ENCODE assay signal across 8 cellular contexts in the genomic region with DNA sequence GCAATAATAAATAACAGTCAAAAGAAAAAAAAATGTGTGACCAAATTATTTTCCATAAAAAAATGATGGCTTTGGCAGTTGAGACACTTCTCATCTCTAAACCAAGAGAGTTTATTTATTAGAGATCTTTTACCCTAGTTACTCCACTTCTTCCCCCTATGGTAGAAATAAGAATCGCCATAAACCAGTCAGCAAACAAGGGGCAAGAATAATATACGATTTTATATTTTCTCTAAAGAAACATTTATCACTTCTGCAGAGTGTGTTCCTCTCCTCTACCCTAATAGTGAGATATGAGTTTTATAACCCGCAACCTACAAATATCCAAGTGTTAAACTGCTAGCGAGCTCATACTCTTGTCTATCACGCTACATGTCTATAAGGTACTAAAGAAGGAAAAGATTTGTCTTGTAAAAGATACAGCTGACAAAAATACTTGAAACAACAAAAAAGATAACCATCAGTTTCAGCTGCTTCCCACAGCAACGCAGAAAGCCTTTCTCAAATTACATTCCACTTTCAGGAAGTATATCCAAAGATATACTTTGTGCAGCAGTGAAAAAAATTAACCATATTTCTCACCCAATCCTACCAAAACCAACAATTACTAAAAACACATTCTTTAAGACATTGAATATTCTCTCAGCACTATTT. TPM values are rescaled to one million over a fixed set of nuclear protein-coding genes. Genes with fewer than 3 reads are reported as not detected.
DNase-seq lines count a peak whose midpoint lies in the region; ATAC-seq and TF ChIP-seq lines count a peak whose summit lies in the region.

No MANE protein-coding gene starts in this region.

- peak overlapping the region; percentile 68 to 92 (median 74) for H3K4me3 ChIP-seq in mammary epithelial cell (replicated peaks in 1 of 3; ENCODE audit: insufficient read depth in 1 of 3, low read depth in 2 of 3, low read length in 3 of 3)

- peak overlapping the region; percentile 96 for H3K4me2 ChIP-seq in mammary epithelial cell (ENCODE audit: insufficient read depth, low read depth, low read length)

- TF ChIP-seq CTCF in CD4-positive, alpha-beta T cell (IDR thresholded peaks at IDR 0.05) = no peak
- no peak for TF ChIP-seq CTCF in mammary epithelial cell (conservative IDR thresholded peaks at IDR 0.05 in 1 of 2, IDR thresholded peaks at IDR 0.05 in 1 of 2; ENCODE audit: extremely low read depth in 1 of 2, insufficient read depth in 1 of 2, low read depth in 1 of 2, low read length in 2 of 2)
- no peak for TF ChIP-seq CTCF in nephron progenitor cell (IDR thresholded peaks at IDR 0.05)

- peak overlapping the region; percentile 40 for H2AFZ ChIP-seq in mammary epithelial cell (ENCODE audit: low read depth, low read length)

- intact Hi-C loops in CD4-positive, alpha-beta T cell (cut with DNase I, micrococcal nuclease) = loop anchor here in 1 of 2 experiments (5.0 to 10.0 kb wide), 3 partner anchors 104 to 517 kb away; a partner anchor contains a TSS
- intact Hi-C loops in mammary epithelial cell (cut with micrococcal nuclease) = loop anchor here (5.0 kb wide), 9 partner anchors 56 to 424 kb away; a partner anchor contains a TSS

- H3K27me3 Mint-ChIP-seq in CD4-positive, alpha-beta T cell = no peaks in the 10 kb centered on the region
- peaks cover 3% of the 10 kb centered on the region for H3K27me3 Mint-ChIP-seq in nephron progenitor cell (ENCODE audit: low read depth, poor library complexity)

- POLR2A ChIA-PET in CD4-positive, alpha-beta T cell (lab: Charles Lee) = interaction anchor here (1.8 to 3.1 kb wide), 5 partner anchors 37 to 153 kb away, joined by 6 to 39 read pairs (median 15); a partner anchor contains a TSS

- peak overlapping the region; percentile 92 for H3K27ac Mint-ChIP-seq in CD4-positive, alpha-beta T cell
- H3K27ac Mint-ChIP-seq in nephron progenitor cell = no peak overlapping the region

- H3K27me3 ChIP-seq in CD4-positive, alpha-beta T cell (ENCODE audit: control insufficient read depth, insufficient read depth, low read length) = no peaks in the 10 kb centered on the region
- H3K27me3 ChIP-seq in mammary epithelial cell (ENCODE audit: insufficient read depth, low read length) = no peaks in the 10 kb centered on the region

- H3K9me3 ChIP-seq in CD4-positive, alpha-beta T cell (ENCODE audit: control insufficient read depth, low read length) = no peaks in the 10 kb centered on the region
- no peaks in the 10 kb centered on the region for H3K9me3 ChIP-seq in mammary epithelial cell (replicated peaks; ENCODE audit: insufficient read depth, low read length)

- no peak for ATAC-seq in CD4-positive, alpha-beta T cell (ENCODE audit: poor library complexity)

- no peak for DNase-seq in CD4-positive, alpha-beta T cell
- DNase-seq in LHCN-M2 (ENCODE audit: low read depth) (peak; percentile 11), mammary epithelial cell (peak; percentile 19), nephron progenitor cell (no peak), activated gamma-delta T cell (lab: John Stamatoyannopoulos, UW) (no peak), NCI-H146 (lab: John Stamatoyannopoulos, UW) (no peak), cerebellum (ENCODE audit: low spot score) (no peak), NCI-H510A (lab: John Stamatoyannopoulos, UW) (no peak)

- peak overlapping the region; percentile 96 for H3K9ac ChIP-seq in mammary epithelial cell (ENCODE audit: insufficient read depth, low read length)

- 4% methylated on average over 6 of the region's 6 CpGs for WGBS in mammary epithelial cell (ENCODE audit: low coverage, missing lambda C conversion rate)

- peak overlapping the region; percentile 94 for H3K4me3 Mint-ChIP-seq in CD4-positive, alpha-beta T cell
- H3K4me3 Mint-ChIP-seq in nephron progenitor cell = peak overlapping the region; percentile 98

- no peaks in the 10 kb centered on the region for H3K9me3 Mint-ChIP-seq in CD4-positive, alpha-beta T cell
- no peaks in the 10 kb centered on the region for H3K9me3 Mint-ChIP-seq in nephron progenitor cell

- H3K36me3 ChIP-seq in mammary epithelial cell (ENCODE audit: insufficient read depth, low read length) = peaks cover 16% of the 10 kb centered on the region

- H3K36me3 Mint-ChIP-seq in CD4-positive, alpha-beta T cell (ENCODE audit: low read depth) = peaks cover 54% of the 10 kb centered on the region
- peaks cover 28% of the 10 kb centered on the region for H3K36me3 Mint-ChIP-seq in nephron progenitor cell (ENCODE audit: low read depth)

- H3K4me1 Mint-ChIP-seq in CD4-positive, alpha-beta T cell (ENCODE audit: low read depth) = peaks cover 63% of the 10 kb centered on the region
- peaks cover 43% of the 10 kb centered on the region for H3K4me1 Mint-ChIP-seq in nephron progenitor cell

- CTCF ChIA-PET in CD4-positive, alpha-beta T cell (lab: Charles Lee) = interaction anchor here (0.8 kb wide), 1 partner anchor 10 kb away, joined by 3 read pairs; no protein-coding TSS in a partner anchor
- CTCF ChIA-PET in mammary epithelial cell (lab: Charles Lee; ENCODE audit: low non-redundant PET) = interaction anchor here (0.6 kb wide), 1 partner anchor 103 kb away, joined by 10 read pairs; no protein-coding TSS in a partner anchor

- peaks cover 38% of the 10 kb centered on the region for H3K79me2 ChIP-seq in mammary epithelial cell (ENCODE audit: insufficient read depth, low read length)

- BruUV-seq in mammary epithelial cell (replicated peaks; lab: Mats Ljungman, UMichigan) = TSS peak; percentile 11

- dilution Hi-C loops in mammary epithelial cell (cut with HindIII; ENCODE audit: low sequenced_read_pairs) = no loop called here

- no peaks in the 10 kb centered on the region for H3K4me1 ChIP-seq in mammary epithelial cell (ENCODE audit: insufficient read depth, low read length)

- no peaks in the 10 kb centered on the region for H4K20me1 ChIP-seq in mammary epithelial cell (ENCODE audit: insufficient read depth, low read length)

- in situ Hi-C loops in mammary epithelial cell (cut with MboI; ENCODE audit: low sequenced_read_pairs in 2 of 2) = loop anchor here in 1 of 2 donors (25.0 kb wide), 1 partner anchor 134 kb away; no protein-coding TSS in a partner anchor

- H3K27ac ChIP-seq in CD4-positive, alpha-beta T cell (ENCODE audit: low read depth, low read length) = no peak overlapping the region
- H3K27ac ChIP-seq in mammary epithelial cell (ENCODE audit: insufficient read depth, low read depth, low read length) = peak overlapping the region; percentile 90

RNA-seq across cellular contexts. Expression of a gene that starts 2.2 kb away (rescaled TPM):
- 100 to 1,000 TPM; 124 to 130 TPM for total RNA-seq in CD4-positive, alpha-beta T cell
- total RNA-seq in LHCN-M2 (2014; rRNA removed) (15.7 and 19.3 TPM in 2 replicates), mammary epithelial cell (10 to 100 TPM; 18.1 to 27.3 TPM), cerebellum (33.1 TPM)
- polyA plus RNA-seq in LHCN-M2 (2012) = 7.3 TPM
- polyA plus RNA-seq in mammary epithelial cell = 7.6 TPM
- 10.3 TPM for polyA minus RNA-seq in mammary epithelial cell

RNA-seq across cellular contexts. Expression of a gene that starts 58.2 kb away (rescaled TPM):
- 10 to 100 TPM; 61.7 to 65.3 TPM for total RNA-seq in CD4-positive, alpha-beta T cell
- total RNA-seq in LHCN-M2 (2014; rRNA removed) = 87.0 and 92.5 TPM in 2 replicates
- 98.1 TPM for polyA plus RNA-seq in LHCN-M2 (2012)
- 100 to 1,000 TPM in 1 of 2 donors, 10 to 100 TPM in 1; 73.0 to 143 TPM for total RNA-seq in mammary epithelial cell
- polyA plus RNA-seq in mammary epithelial cell = 89.3 TPM
- polyA minus RNA-seq in mammary epithelial cell = 99.3 TPM
- total RNA-seq in cerebellum = 38.5 TPM

Comparison
In these comparisons a context has a peak if more than half of its experiments do, and no peak if none do; other contexts are left out.
1. DNase-seq: peak in LHCN-M2 (single experiment) and mammary epithelial cell (single experiment); none in CD4-positive, alpha-beta T cell (0 of 10), nephron progenitor cell (single experiment), activated gamma-delta T cell (single experiment), NCI-H146 (single experiment), cerebellum (single experiment) and NCI-H510A (single experiment).